2 cellular contexts compared by ENCODE assay signal in genomic region chr11:35139883-35140282, GRCh38.
A peak's percentile ranks its signal among the peaks of the same experiment; 100 is the strongest.
TF ChIP-seq lines count a peak whose summit lies in the region.

No MANE protein-coding gene starts in this region.

TF ChIP-seq in HCT116, 20 proteins besides CTCF, POLR2A, EP300 and RAD21:
- no peak for TF ChIP-seq POLR2AphosphoS5 (IDR thresholded peaks at IDR 0.05; ENCODE audit: low read depth, low read length)
- no peak for TF ChIP-seq SIN3A (IDR thresholded peaks at IDR 0.05; ENCODE audit: low read depth)
- no peak for TF ChIP-seq SRF (IDR thresholded peaks at IDR 0.05; ENCODE audit: low read depth)
- TF ChIP-seq EGR1 (IDR thresholded peaks at IDR 0.05; ENCODE audit: low read depth), result no peak
- no peak for TF ChIP-seq ZBTB33 (IDR thresholded peaks at IDR 0.05; ENCODE audit: extremely low read depth, insufficient replicate concordance, low read length)
- TF ChIP-seq ELF1 (IDR thresholded peaks at IDR 0.05; ENCODE audit: borderline replicate concordance, low read depth), result no peak
- TF ChIP-seq ZNF274 (IDR thresholded peaks at IDR 0.05; ENCODE audit: low read depth, low read length), result no peak
- TF ChIP-seq EZH2 (IDR thresholded peaks at IDR 0.05), result no peak
- no peak for TF ChIP-seq FOSL1 (IDR thresholded peaks at IDR 0.05; ENCODE audit: low read depth)
- TF ChIP-seq, protein P1, sequence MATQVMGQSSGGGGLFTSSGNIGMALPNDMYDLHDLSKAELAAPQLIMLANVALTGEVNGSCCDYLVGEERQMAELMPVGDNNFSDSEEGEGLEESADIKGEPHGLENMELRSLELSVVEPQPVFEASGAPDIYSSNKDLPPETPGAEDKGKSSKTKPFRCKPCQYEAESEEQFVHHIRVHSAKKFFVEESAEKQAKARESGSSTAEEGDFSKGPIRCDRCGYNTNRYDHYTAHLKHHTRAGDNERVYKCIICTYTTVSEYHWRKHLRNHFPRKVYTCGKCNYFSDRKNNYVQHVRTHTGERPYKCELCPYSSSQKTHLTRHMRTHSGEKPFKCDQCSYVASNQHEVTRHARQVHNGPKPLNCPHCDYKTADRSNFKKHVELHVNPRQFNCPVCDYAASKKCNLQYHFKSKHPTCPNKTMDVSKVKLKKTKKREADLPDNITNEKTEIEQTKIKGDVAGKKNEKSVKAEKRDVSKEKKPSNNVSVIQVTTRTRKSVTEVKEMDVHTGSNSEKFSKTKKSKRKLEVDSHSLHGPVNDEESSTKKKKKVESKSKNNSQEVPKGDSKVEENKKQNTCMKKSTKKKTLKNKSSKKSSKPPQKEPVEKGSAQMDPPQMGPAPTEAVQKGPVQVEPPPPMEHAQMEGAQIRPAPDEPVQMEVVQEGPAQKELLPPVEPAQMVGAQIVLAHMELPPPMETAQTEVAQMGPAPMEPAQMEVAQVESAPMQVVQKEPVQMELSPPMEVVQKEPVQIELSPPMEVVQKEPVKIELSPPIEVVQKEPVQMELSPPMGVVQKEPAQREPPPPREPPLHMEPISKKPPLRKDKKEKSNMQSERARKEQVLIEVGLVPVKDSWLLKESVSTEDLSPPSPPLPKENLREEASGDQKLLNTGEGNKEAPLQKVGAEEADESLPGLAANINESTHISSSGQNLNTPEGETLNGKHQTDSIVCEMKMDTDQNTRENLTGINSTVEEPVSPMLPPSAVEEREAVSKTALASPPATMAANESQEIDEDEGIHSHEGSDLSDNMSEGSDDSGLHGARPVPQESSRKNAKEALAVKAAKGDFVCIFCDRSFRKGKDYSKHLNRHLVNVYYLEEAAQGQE (IDR thresholded peaks at IDR 0.05; ENCODE audit: low read depth), result no peak
- TF ChIP-seq JUND (IDR thresholded peaks at IDR 0.05), result no peak
- no peak for TF ChIP-seq MAX (IDR thresholded peaks at IDR 0.05)
- TF ChIP-seq YY1 (IDR thresholded peaks at IDR 0.05; ENCODE audit: extremely low read depth, insufficient replicate concordance, low read depth, low read length), result no peak

TF ChIP-seq in K562, 482 proteins besides CTCF, POLR2A, EP300 and RAD21:
- TF ChIP-seq CBX2 (IDR thresholded peaks at IDR 0.05; ENCODE audit: insufficient read depth, low read length, poor library complexity, severe bottlenecking) (no peak), CBX1 (IDR thresholded peaks at IDR 0.05; ENCODE audit: low read depth) (no peak), CUX1 (CRISPR knock-in tag; IDR thresholded peaks at IDR 0.05) (no peak), SETDB1 (IDR thresholded peaks at IDR 0.05; ENCODE audit: low read length) (no peak), NR2C1 (IDR thresholded peaks at IDR 0.05) (no peak), NR2C1 (tag; IDR thresholded peaks at IDR 0.05) (no peak), PTRF (tag; IDR thresholded peaks at IDR 0.05) (no peak), SP1 (CRISPR knock-in tag; IDR thresholded peaks at IDR 0.05) (0 out of 2 replicates have a peak, but pooled peaks have one; percentile 10)
- TF ChIP-seq, protein P2, sequence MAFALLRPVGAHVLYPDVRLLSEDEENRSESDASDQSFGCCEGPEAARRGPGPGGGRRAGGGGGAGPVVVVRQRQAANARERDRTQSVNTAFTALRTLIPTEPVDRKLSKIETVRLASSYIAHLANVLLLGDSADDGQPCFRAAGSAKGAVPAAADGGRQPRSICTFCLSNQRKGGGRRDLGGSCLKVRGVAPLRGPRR (CRISPR knock-in tag; IDR thresholded peaks at IDR 0.05), result no peak
